In genomic region chr3:21750291-21750690, GRCh38 we compare ENCODE assay signal across 10 cellular contexts. TPM values are rescaled to one million over a fixed set of nuclear protein-coding genes. Genes with fewer than 3 reads are reported as not detected.
DNase-seq lines count a peak whose midpoint lies in the region; ATAC-seq, FAIRE-seq and TF ChIP-seq lines count a peak whose summit lies in the region.
"Had no signal": no experiment of that assay in that cellular context is flagged by ENCODE, and none has a peak within 500 bp of the region (broad histone marks: within the 10 kb centered on the region; RNA-seq: fewer than 3 reads in every experiment).

No MANE protein-coding gene starts in this region.

- no peak overlapping the region for H4K8ac ChIP-seq in H1 (ENCODE audit: extremely low read depth, insufficient read depth, low read length)

- CTCF ChIA-PET in H1 (lab: Charles Lee; ENCODE audit: partially characterized antibody) = interaction anchor here (0.6 to 4.2 kb wide), 4 partner anchors 11 to 1117 kb away, joined by 3 to 36 read pairs (median 10); no protein-coding TSS in a partner anchor
- CTCF ChIA-PET in CD4-positive, alpha-beta memory T cell (lab: Charles Lee; ENCODE audit: partially characterized antibody) = no interaction called here

- no peaks in the 10 kb centered on the region for H3K27me3 Mint-ChIP-seq in CD4-positive, alpha-beta memory T cell

- H3K23me2 ChIP-seq in H1 (ENCODE audit: low read depth, low read length) = peaks cover 9% of the 10 kb centered on the region; the same call in 1 of the 2 replicates

- no peak for FAIRE-seq in H1 (lab: Jason Lieb, UNC)
- FAIRE-seq: TTC549 had no signal

- H2BK15ac ChIP-seq in H1 (ENCODE audit: low read length) = no peak overlapping the region

- H3K4me3 Mint-ChIP-seq in CD4-positive, alpha-beta memory T cell = no peak overlapping the region
- H3K4me3 Mint-ChIP-seq: activated naive CD4-positive, alpha-beta T cell treated with anti-CD3 and anti-CD28 coated beads, Interleukin-2, amount 50 U/mL, for 24 hours had no signal

- H3K23ac ChIP-seq in H1 (ENCODE audit: insufficient read length) = no peak overlapping the region

- H3K4me1 Mint-ChIP-seq in CD4-positive, alpha-beta memory T cell = peaks cover 0 to 6% (median 0%) of the 10 kb centered on the region in 4 donors
- H3K4me1 Mint-ChIP-seq: activated naive CD4-positive, alpha-beta T cell treated with anti-CD3 and anti-CD28 coated beads, Interleukin-2, amount 50 U/mL, for 24 hours had no signal

- no peak overlapping the region for H4K5ac ChIP-seq in H1 (ENCODE audit: insufficient read length, low read depth, low read length)

- H2BK120ac ChIP-seq in H1 (replicated peaks; ENCODE audit: low read depth, low read length) = no peak overlapping the region

- H4K20me1 ChIP-seq in H1 (replicated peaks in 1 of 2; ENCODE audit: control insufficient read depth in 1 of 2, insufficient read depth in 2 of 2, low read length in 2 of 2) = no peaks in the 10 kb centered on the region

- no peak for TF ChIP-seq EP300 in H1 (IDR thresholded peaks at IDR 0.05; ENCODE audit: borderline replicate concordance in 1 of 2, low read depth in 2 of 2, low read length in 2 of 2)

- ATAC-seq in lower lobe of right lung (no peak), HG03159 (IDR thresholded peaks at IDR 0.05; ENCODE audit: unreplicated experiment) (no peak), GM21447 (IDR thresholded peaks at IDR 0.05; ENCODE audit: unreplicated experiment) (no peak)

- H3K79me1 ChIP-seq in H1 (ENCODE audit: low read depth, low read length) = no peaks in the 10 kb centered on the region

- no peak overlapping the region for H3K4ac ChIP-seq in H1 (replicated peaks; ENCODE audit: insufficient read length, low read depth, low read length)

- peaks cover 0 to 6% (median 3%) of the 10 kb centered on the region in 8 donors for H3K9me3 Mint-ChIP-seq in CD4-positive, alpha-beta memory T cell
- H3K9me3 Mint-ChIP-seq: activated naive CD4-positive, alpha-beta T cell treated with anti-CD3 and anti-CD28 coated beads, Interleukin-2, amount 50 U/mL, for 24 hours had no signal

- H2BK5ac ChIP-seq in H1 (ENCODE audit: low read depth, low read length) = no peak overlapping the region

- no peak overlapping the region; the same call in 1 of the 2 replicates for H3K18ac ChIP-seq in H1 (ENCODE audit: extremely low read depth, low read length)

- no peak overlapping the region for H2AK5ac ChIP-seq in H1 (ENCODE audit: low read depth, low read length)

- DNase-seq in NCI-H526 treated with DMSO at 0.1 percent for 48 hours (lab: John Stamatoyannopoulos, UW) = peak; percentile 55
- no peak for DNase-seq in H1 (ENCODE audit: low read depth in 1 of 2, low spot score in 2 of 2)
- no peak for DNase-seq in lower lobe of right lung
- DNase-seq in testis = peak; percentile 32
- DNase-seq in CD4-positive, alpha-beta memory T cell = no peak
- no peak for DNase-seq in activated CD4-positive, alpha-beta T cell treated with anti-CD3 and anti-CD28 coated beads for 4 hours

- H4K91ac ChIP-seq in H1 (replicated peaks; ENCODE audit: insufficient read length, low read length) = no peak overlapping the region

- H3K4me1 ChIP-seq in H1 (replicated peaks in 1 of 4; ENCODE audit: control insufficient read depth in 3 of 4, insufficient read depth in 4 of 4, low read length in 3 of 4) (peaks cover 0 to 10% (median 4%) of the 10 kb centered on the region in 4 experiments; a peak in 3 of 7 replicates), lower lobe of right lung (peaks cover 10% of the 10 kb centered on the region), testis (peaks cover 10% of the 10 kb centered on the region)
- no peaks in the 10 kb centered on the region for H3K4me1 ChIP-seq in CD4-positive, alpha-beta memory T cell (ENCODE audit: insufficient read depth, low read length)

- no peak for TF ChIP-seq RAD21 in H1 (IDR thresholded peaks at IDR 0.05 in 1 of 2, conservative IDR thresholded peaks at IDR 0.05 in 1 of 2; ENCODE audit: low read depth in 2 of 2, low read length in 2 of 2)

- no peaks in the 10 kb centered on the region for H3K36me3 ChIP-seq in H1 (ENCODE audit: control insufficient read depth in 2 of 4, insufficient read depth in 4 of 4, low read length in 3 of 4)
- H3K36me3 ChIP-seq in lower lobe of right lung = no peaks in the 10 kb centered on the region
- H3K36me3 ChIP-seq in testis (ENCODE audit: low read depth, missing control alignments) = no peaks in the 10 kb centered on the region
- H3K36me3 ChIP-seq in CD4-positive, alpha-beta memory T cell (ENCODE audit: insufficient read depth, low read length) = no peaks in the 10 kb centered on the region

- H2BK20ac ChIP-seq in H1 (ENCODE audit: low read length) = no peak overlapping the region

- H3K9ac ChIP-seq in H1 (replicated peaks in 1 of 4; ENCODE audit: extremely low read depth in 1 of 4, low read depth in 3 of 4, low read length in 3 of 4) = peak overlapping the region in 1 of 4 experiments; percentile 76; a peak in 2 of 7 replicates

- H3K4me3 ChIP-seq in H1 (ENCODE audit: extremely low read depth in 1 of 4, insufficient read depth in 2 of 4, low read depth in 3 of 4, low read length in 4 of 4) (peak overlapping the region; percentile 70 to 89 (median 81)), lower lobe of right lung (peak overlapping the region; percentile 41), testis (peak overlapping the region; percentile 43 to 59)
- no peak overlapping the region for H3K4me3 ChIP-seq in CD4-positive, alpha-beta memory T cell (ENCODE audit: low read length in 2 of 2)

- WGBS in H1 (ENCODE audit: extremely low coverage in 1 of 2, insufficient coverage in 1 of 2, insufficient read length in 1 of 2, insufficient replicate concordance in 2 of 2, low coverage in 1 of 2, low lambda C conversion rate in 2 of 2, missing lambda C conversion rate in 1 of 2), 2 experiments = 29% methylated on average over 4 of the region's 4 CpGs; no CpG with 5 or more reads in 1 of the 2 experiments
- 3 to 6% methylated on average over 4 of the region's 4 CpGs for WGBS in testis, 2 donors

- H3K36me3 Mint-ChIP-seq in CD4-positive, alpha-beta memory T cell = no peaks in the 10 kb centered on the region
- H3K36me3 Mint-ChIP-seq: activated naive CD4-positive, alpha-beta T cell treated with anti-CD3 and anti-CD28 coated beads, Interleukin-2, amount 50 U/mL, for 24 hours had no signal

- TF ChIP-seq POLR2A in H1 (IDR thresholded peaks at IDR 0.05; ENCODE audit: control extremely low read depth in 1 of 2, low read depth in 2 of 2, low read length in 2 of 2) = no peak
- no peak for TF ChIP-seq POLR2A in testis (IDR thresholded peaks at IDR 0.05)

- intact Hi-C loops in lower lobe of right lung (cut with DNase I) = loop anchor here (5.0 kb wide), 1 partner anchor 142 kb away; no protein-coding TSS in a partner anchor
- intact Hi-C loops in testis (cut with DNase I; ENCODE audit: low total_unique reads) = no loop called here
- intact Hi-C loops in CD4-positive, alpha-beta memory T cell (cut with micrococcal nuclease) = no loop called here

- H3K27ac ChIP-seq in H1 (ENCODE audit: low read depth, low read length) (no peak overlapping the region), lower lobe of right lung (no peak overlapping the region), testis (peak overlapping the region in 1 of 2 donors; percentile 42)
- H3K27ac ChIP-seq in CD4-positive, alpha-beta memory T cell (ENCODE audit: low read depth, low read length) = no peak overlapping the region

- TF ChIP-seq CTCF in H1 (IDR thresholded peaks at IDR 0.05; ENCODE audit: control extremely low read depth in 1 of 3, insufficient read depth in 1 of 3, low read depth in 1 of 3, low read length in 3 of 3) (no peak), lower lobe of right lung (IDR thresholded peaks at IDR 0.05) (no peak), testis (IDR thresholded peaks at IDR 0.05) (no peak)

- H3K79me2 ChIP-seq in H1 (ENCODE audit: control insufficient read depth in 1 of 2, insufficient read depth in 2 of 2, low read length in 2 of 2) = peaks cover 0 to 3% of the 10 kb centered on the region in 2 experiments; a peak in 1 of 4 replicates

- H2BK12ac ChIP-seq in H1 (ENCODE audit: low read depth, low read length) = no peak overlapping the region

- H3K9me3 ChIP-seq in H1 (ENCODE audit: insufficient read depth in 2 of 2, low read depth in 1 of 2, low read length in 1 of 2) = no peaks in the 10 kb centered on the region
- H3K9me3 ChIP-seq in lower lobe of right lung = no peaks in the 10 kb centered on the region
- no peaks in the 10 kb centered on the region for H3K9me3 ChIP-seq in testis
- H3K9me3 ChIP-seq in CD4-positive, alpha-beta memory T cell (ENCODE audit: control insufficient read depth in 1 of 2, low read length in 2 of 2) = no peaks in the 10 kb centered on the region

- POLR2A ChIA-PET in H1 (lab: Charles Lee; ENCODE audit: partially characterized antibody) = interaction anchor here (1.1 kb wide), 1 partner anchor 44 kb away, joined by 3 read pairs; no protein-coding TSS in a partner anchor
- POLR2A ChIA-PET in CD4-positive, alpha-beta memory T cell (lab: Charles Lee; ENCODE audit: partially characterized antibody) = no interaction called here

- H3K27me3 ChIP-seq in H1 (replicated peaks in 1 of 4; ENCODE audit: control insufficient read depth in 3 of 4, extremely low read depth in 1 of 4, insufficient read depth in 3 of 4, low read length in 3 of 4) = no peaks in the 10 kb centered on the region; a peak in 1 of 7 replicates
- H3K27me3 ChIP-seq in lower lobe of right lung (ENCODE audit: low read depth) = peaks cover 9% of the 10 kb centered on the region
- no peaks in the 10 kb centered on the region for H3K27me3 ChIP-seq in testis
- no peaks in the 10 kb centered on the region for H3K27me3 ChIP-seq in CD4-positive, alpha-beta memory T cell (ENCODE audit: insufficient read depth, low read length)

- no peak overlapping the region for H3K56ac ChIP-seq in H1 (replicated peaks; ENCODE audit: insufficient read length, low read depth, low read length)

- H2AFZ ChIP-seq in H1 (ENCODE audit: low read length) = peak overlapping the region; percentile 66; the same call in 1 of the 2 replicates

- H3K4me2 ChIP-seq in H1 (ENCODE audit: insufficient read depth in 1 of 2, low read depth in 2 of 2, low read length in 2 of 2) = peak overlapping the region; percentile 80 to 98

- no peak overlapping the region for H3K14ac ChIP-seq in H1 (ENCODE audit: insufficient read length)

- no peak overlapping the region for H3K27ac Mint-ChIP-seq in CD4-positive, alpha-beta memory T cell
- H3K27ac Mint-ChIP-seq: activated naive CD4-positive, alpha-beta T cell treated with anti-CD3 and anti-CD28 coated beads, Interleukin-2, amount 50 U/mL, for 24 hours had no signal

RNA-seq across cellular contexts. Expression of gene ZNF385D, which starts 0.7 kb away (rescaled TPM):
- total RNA-seq in H1 (2021; fragmentation: NEBNext Ultra II Directional; extraction: Animal tissue kit (Norgen Biotek cat#: 25700)) = 10.8 and 11.2 TPM in 2 replicates
- polyA plus RNA-seq in H1 (2011; rRNA removed) (5.8 and 5.9 TPM in 2 replicates), testis (ENCODE audit: insufficient read depth, low read depth, low replicate concordance) (57.0 TPM)
- 6.4 TPM for polyA plus RNA-seq in H1 (2011; cell fraction: cytosol; rRNA removed)
- polyA plus RNA-seq in H1 (2011; cell fraction: nucleus; rRNA removed) = 9.1 TPM
- polyA plus RNA-seq in H1 (2012, experiment 1 of 2) = 6.9 to 13.4 TPM (median 9.4 TPM) in 4 replicates
- 1.3 TPM for polyA plus RNA-seq in H1 (2012, experiment 2 of 2)
- polyA plus RNA-seq in H1 (2013, experiment 1 of 2) = 6.0 TPM
- polyA plus RNA-seq in H1 (2013, experiment 2 of 2) = 6.4 TPM
- 13.5 and 18.9 TPM in 2 replicates for polyA minus RNA-seq in H1 (2011; rRNA and poly(A)+ RNA removed)
- polyA minus RNA-seq in H1 (2011; cell fraction: cytosol; rRNA and poly(A)+ RNA removed) = 4.0 TPM
- polyA minus RNA-seq in H1 (2011; cell fraction: nucleus; rRNA and poly(A)+ RNA removed) = 31.8 TPM
- total RNA-seq in lower lobe of right lung (2.9 TPM), testis (10 to 100 TPM; 21.1 to 31.4 TPM)
- not detected for total RNA-seq in CD4-positive, alpha-beta memory T cell
- polyA plus RNA-seq in CD4-positive, alpha-beta memory T cell = not detected

Comparison
In these comparisons a context has a peak if more than half of its experiments do, and no peak if none do; other contexts are left out.
1. DNase-seq: peak in NCI-H526 treated with DMSO at 0.1 percent for 48 hours (single experiment) and testis (single experiment); none in H1 (0 of 2), lower lobe of right lung (single experiment), CD4-positive, alpha-beta memory T cell (0 of 5) and activated CD4-positive, alpha-beta T cell treated with anti-CD3 and anti-CD28 coated beads for 4 hours (0 of 2).
2. H3K4me3 ChIP-seq: peak in H1 (4 of 4), lower lobe of right lung (single experiment) and testis (2 of 2); none in CD4-positive, alpha-beta memory T cell (0 of 2).